11 cellular contexts compared by ENCODE assay signal in the genomic region with DNA sequence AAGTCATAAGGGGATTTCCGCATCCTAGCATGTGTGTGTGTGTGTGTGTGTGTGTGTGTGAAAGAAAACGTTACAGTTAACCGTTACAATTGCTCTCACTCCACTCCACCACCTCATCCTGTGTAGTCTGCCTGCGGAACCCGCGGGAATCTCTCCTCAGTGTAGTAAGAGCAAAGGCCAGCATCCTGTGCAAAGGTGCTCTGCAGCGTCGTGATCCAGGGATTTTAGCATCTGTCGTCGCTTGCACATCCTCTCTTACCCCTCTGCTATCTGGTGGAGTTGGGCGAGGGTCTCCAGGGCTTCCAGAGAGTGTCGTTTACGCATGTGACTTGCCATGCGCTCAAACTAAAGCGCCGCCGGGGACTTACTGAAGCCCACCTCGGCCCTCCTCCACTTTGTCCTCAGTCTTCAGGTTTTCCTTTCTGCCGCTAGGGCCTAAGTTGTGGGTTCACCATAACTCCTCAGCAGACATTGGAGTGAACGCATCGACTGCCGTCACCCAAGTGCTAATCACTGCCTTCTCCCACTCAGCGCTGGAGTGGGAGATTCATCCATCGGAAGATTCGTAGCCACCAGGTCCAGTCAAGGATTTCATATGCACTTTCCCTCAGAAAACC. TPM values are rescaled to one million over a fixed set of nuclear protein-coding genes. Genes with fewer than 3 reads are reported as not detected.
A peak's percentile ranks its signal among the peaks of the same experiment; 100 is the strongest.
DNase-seq lines count a peak whose midpoint lies in the region; ATAC-seq, FAIRE-seq and TF ChIP-seq lines count a peak whose summit lies in the region.
"Had no signal": no experiment of that assay in that cellular context is flagged by ENCODE, and none has a peak within 500 bp of the region (broad histone marks: within the 10 kb centered on the region; RNA-seq: fewer than 3 reads in every experiment).

No MANE protein-coding gene starts in this region.

- peak overlapping the region in 2 of 7 donors; percentile 4 to 47 for H3K27ac Mint-ChIP-seq in CD14-positive monocyte
- peak overlapping the region; percentile 33 for H3K27ac Mint-ChIP-seq in memory B cell
- H3K27ac Mint-ChIP-seq in stimulated activated memory B cell treated with anti-CD40 and anti-IgM and Interleukin-4, amounts not matched to agents 10 μg/mL and 1 μg/mL and 100 μg/mL, for 72 hours, result no peak overlapping the region

- intact Hi-C loops in CD14-positive monocyte (cut with micrococcal nuclease) (loop anchor here (5.0 kb wide), 2 partner anchors 38 to 193 kb away; no protein-coding TSS in a partner anchor), GM12878 (cut with micrococcal nuclease; ENCODE audit: unreplicated experiment) (loop anchor here (5.0 kb wide), 1 partner anchor 173 kb away; no protein-coding TSS in a partner anchor), kidney (cut with DNase I) (no loop called here)

- POLR2A ChIA-PET in GM12878 (lab: Charles Lee), result no interaction called here

- FAIRE-seq in GM12878 (lab: Jason Lieb, UNC), result peak; percentile 56
- FAIRE-seq in kidney (lab: Jason Lieb, UNC), result no peak
- FAIRE-seq: D721Med had no signal

- peaks cover 95% of the 10 kb centered on the region for H3K27me3 ChIP-seq in HUES64 (ENCODE audit: insufficient read depth, low read length)
- peaks cover 0 to 2% of the 10 kb centered on the region in 2 experiments; a peak in 1 of 4 replicates for H3K27me3 ChIP-seq in GM12878 (replicated peaks in 1 of 2; ENCODE audit: control insufficient read depth in 2 of 2, insufficient read depth in 2 of 2, low read length in 1 of 2)

- H3K4me1 Mint-ChIP-seq in CD14-positive monocyte (peaks cover 36% of the 10 kb centered on the region), memory B cell (peaks cover 21% of the 10 kb centered on the region)
- H3K4me1 Mint-ChIP-seq in stimulated activated memory B cell treated with anti-CD40 and anti-IgM and Interleukin-4, amounts not matched to agents 10 μg/mL and 1 μg/mL and 100 μg/mL, for 72 hours, result peaks cover 30% of the 10 kb centered on the region

- 3% methylated on average over 23 of the region's 25 CpGs for WGBS in HUES64
- 72% methylated on average over 25 of the region's 25 CpGs for WGBS in GM12878 (ENCODE audit: insufficient coverage, insufficient replicate concordance, low lambda C conversion rate, missing lambda C conversion rate)

- SMC1A ChIA-PET in GM12878 (lab: Charles Lee; ENCODE audit: uncharacterized antibody, unreplicated experiment), result no interaction called here

- H3K9me3 Mint-ChIP-seq in CD14-positive monocyte (peaks cover 0 to 19% (median 8%) of the 10 kb centered on the region in 7 donors), memory B cell (no peaks in the 10 kb centered on the region)
- no peaks in the 10 kb centered on the region for H3K9me3 Mint-ChIP-seq in stimulated activated memory B cell treated with anti-CD40 and anti-IgM and Interleukin-4, amounts not matched to agents 10 μg/mL and 1 μg/mL and 100 μg/mL, for 72 hours

- TF ChIP-seq POLR2A in GM12878 (IDR thresholded peaks at IDR 0.05; ENCODE audit: low read depth, low read length), result no peak

- H3K4me1 ChIP-seq in HUES64 (ENCODE audit: insufficient read depth, low read length) (peaks cover 13% of the 10 kb centered on the region; the same call in 1 of the 2 replicates), GM12878 (ENCODE audit: control insufficient read depth, insufficient read depth, low read length) (peaks cover 12% of the 10 kb centered on the region), kidney (ENCODE audit: control insufficient read depth in 1 of 2, insufficient read depth in 1 of 2, low read depth in 1 of 2, low read length in 2 of 2) (peaks cover 0 to 5% of the 10 kb centered on the region in 2 donors)
- H3K4me1 ChIP-seq: colonic mucosa had no signal

- H3K79me2 ChIP-seq in GM12878 (ENCODE audit: control insufficient read depth, insufficient read depth, low read length), result no peaks in the 10 kb centered on the region

- H3K9me3 ChIP-seq in HUES64 (ENCODE audit: insufficient read depth, low read depth, low read length) (no peaks in the 10 kb centered on the region), GM12878 (replicated peaks; ENCODE audit: control insufficient read depth, insufficient read depth, low read length) (no peaks in the 10 kb centered on the region), kidney (ENCODE audit: control insufficient read depth in 1 of 2, low read length in 2 of 2) (no peaks in the 10 kb centered on the region)
- H3K9me3 ChIP-seq: colonic mucosa, transverse colon had no signal

- H3K9ac ChIP-seq in HUES64 (ENCODE audit: low read depth, low read length), result no peak overlapping the region
- H3K9ac ChIP-seq in GM12878 (ENCODE audit: control insufficient read depth, insufficient read depth, low read length), result no peak overlapping the region
- H3K9ac ChIP-seq in kidney (ENCODE audit: low read length in 2 of 2), result no peak overlapping the region

- H3K36me3 ChIP-seq in HUES64 (ENCODE audit: insufficient read depth, low read length), result no peaks in the 10 kb centered on the region
- H3K36me3 ChIP-seq in GM12878 (ENCODE audit: control insufficient read depth in 2 of 2, insufficient read depth in 2 of 2, low read length in 1 of 2), result no peaks in the 10 kb centered on the region
- H3K36me3 ChIP-seq in kidney (ENCODE audit: control insufficient read depth in 1 of 2, insufficient read depth in 2 of 2, low read length in 2 of 2), result no peaks in the 10 kb centered on the region
- H3K36me3 ChIP-seq: colonic mucosa had no signal

- H3K27ac ChIP-seq in HUES64 (ENCODE audit: low read depth, low read length) (no peak overlapping the region), GM12878 (ENCODE audit: control insufficient read depth, insufficient read depth) (no peak overlapping the region), kidney (ENCODE audit: low read depth in 2 of 2, low read length in 2 of 2) (no peak overlapping the region)
- H3K27ac ChIP-seq: colonic mucosa, transverse colon had no signal

- RAD21 ChIA-PET in GM12878 (lab: Charles Lee; ENCODE audit: unreplicated experiment), result no interaction called here

- CTCF ChIA-PET in GM12878 (lab: Yijun Ruan, JAX), result no interaction called here

- DNase-seq in CD14-positive monocyte (ENCODE audit: low spot score), result no peak
- DNase-seq in GM12878 (ENCODE audit: low read depth, low spot score), result no peak
- peak in 1 of 2 donors; percentile 18 for DNase-seq in memory B cell (ENCODE audit: low spot score in 2 of 2)
- DNase-seq in kidney, result no peak
- DNase-seq in NOMO-1 (lab: John Stamatoyannopoulos, UW; ENCODE audit: unreplicated experiment in 2 of 2), result no peak
- DNase-seq: colonic mucosa, transverse colon had no signal

- no peak overlapping the region for H2AFZ ChIP-seq in GM12878 (ENCODE audit: control insufficient read depth, low read depth, low read length)

- ATAC-seq in GM12878, result no peak
- ATAC-seq in memory B cell (ENCODE audit: low read depth), result no peak
- ATAC-seq in HG03342 (IDR thresholded peaks at IDR 0.05; ENCODE audit: unreplicated experiment), result no peak
- ATAC-seq in stimulated activated memory B cell treated with anti-CD40 and anti-IgM and Interleukin-4, amounts not matched to agents 10 μg/mL and 1 μg/mL and 100 μg/mL, for 72 hours, result no peak

- no TSS peak for BruUV-seq in GM12878 (replicated peaks; lab: Mats Ljungman, UMichigan)

- peak overlapping the region; percentile 24 to 83 for H3K4me3 Mint-ChIP-seq in CD14-positive monocyte
- no peak overlapping the region for H3K4me3 Mint-ChIP-seq in memory B cell
- no peak overlapping the region for H3K4me3 Mint-ChIP-seq in stimulated activated memory B cell treated with anti-CD40 and anti-IgM and Interleukin-4, amounts not matched to agents 10 μg/mL and 1 μg/mL and 100 μg/mL, for 72 hours

- no peak for TF ChIP-seq RAD21 in GM12878 (IDR thresholded peaks at IDR 0.05; ENCODE audit: insufficient read depth, low read depth, low read length)

- H3K27me3 Mint-ChIP-seq in CD14-positive monocyte (ENCODE audit: low read depth in 3 of 3) (peaks cover 66 to 91% (median 69%) of the 10 kb centered on the region in 3 donors), memory B cell (peaks cover 12% of the 10 kb centered on the region)
- peaks cover 38% of the 10 kb centered on the region for H3K27me3 Mint-ChIP-seq in stimulated activated memory B cell treated with anti-CD40 and anti-IgM and Interleukin-4, amounts not matched to agents 10 μg/mL and 1 μg/mL and 100 μg/mL, for 72 hours

- H3K36me3 Mint-ChIP-seq in CD14-positive monocyte (peaks cover 24 to 25% of the 10 kb centered on the region in 2 donors), memory B cell (no peaks in the 10 kb centered on the region)
- H3K36me3 Mint-ChIP-seq in stimulated activated memory B cell treated with anti-CD40 and anti-IgM and Interleukin-4, amounts not matched to agents 10 μg/mL and 1 μg/mL and 100 μg/mL, for 72 hours, result no peaks in the 10 kb centered on the region

- no peak overlapping the region for H3K4me2 ChIP-seq in GM12878 (ENCODE audit: control insufficient read depth, insufficient read depth)

- no peak for TF ChIP-seq EP300 in GM12878 (IDR thresholded peaks at IDR 0.05; ENCODE audit: borderline replicate concordance in 1 of 2, control insufficient read depth in 1 of 2, low read depth in 2 of 2, low read length in 2 of 2)

- H4K20me1 ChIP-seq in GM12878 (ENCODE audit: control insufficient read depth, insufficient read depth), result no peaks in the 10 kb centered on the region

- in situ Hi-C loops in GM12878 (cut with MboI), result loop anchor here (5.0 kb wide), 1 partner anchor 188 kb away; no protein-coding TSS in a partner anchor

- TF ChIP-seq CTCF in CD14-positive monocyte (IDR thresholded peaks at IDR 0.05) (no peak), GM12878 (IDR thresholded peaks at IDR 0.05 in 2 of 3, conservative IDR thresholded peaks at IDR 0.05 in 1 of 3; ENCODE audit: control insufficient read depth in 2 of 3, extremely low read depth in 1 of 3, insufficient read depth in 1 of 3, low read depth in 3 of 3, low read length in 3 of 3) (no peak), kidney (IDR thresholded peaks at IDR 0.05; ENCODE audit: borderline replicate concordance, extremely low read depth, insufficient read depth) (no peak)

- H3K4me3 ChIP-seq in HUES64 (ENCODE audit: low read length), result peak overlapping the region; percentile 35
- no peak overlapping the region; the same call in 1 of the 2 replicates for H3K4me3 ChIP-seq in GM12878
- H3K4me3 ChIP-seq in kidney (ENCODE audit: low read length in 2 of 2), result no peak overlapping the region
- H3K4me3 ChIP-seq: colonic mucosa had no signal

RNA-seq across cellular contexts. Expression of a gene that starts 3.9 kb away (rescaled TPM):
- polyA plus RNA-seq in CD14-positive monocyte, result 1 to 10 TPM; 1.2 to 2.7 TPM
- polyA plus RNA-seq in HUES64 (2013, experiment 1 of 2), result 0.40 TPM
- polyA plus RNA-seq in HUES64 (2013, experiment 2 of 2), result 0.51 TPM
- not detected in 2 replicates for total RNA-seq in GM12878 (2013; cell fraction: nucleolus; rRNA removed)
- 0.06 and 0.22 TPM in 2 replicates for total RNA-seq in GM12878 (2014; rRNA removed)
- total RNA-seq in GM12878 (2014; rRNA removed; fragmentation: Illumina TruSeq; extraction: Trizol), result 0.09 and 0.14 TPM in 2 replicates
- 0.15 and 0.19 TPM in 2 replicates for total RNA-seq in GM12878 (2021)
- polyA plus RNA-seq in GM12878 (2011; ENCODE audit: low read depth), result 0.08 TPM
- 0.03 TPM in 1 of 2 replicates, not detected in the other for polyA plus RNA-seq in GM12878 (2011; rRNA removed)
- polyA plus RNA-seq in GM12878 (2011; cell fraction: cytosol; rRNA removed), result 0.03 and 0.12 TPM in 2 replicates
- polyA plus RNA-seq in GM12878 (2011; cell fraction: nucleus; rRNA removed), result 0.07 and 0.19 TPM in 2 replicates
- 0.20 and 0.27 TPM in 2 replicates for polyA plus RNA-seq in GM12878 (2012)
- 0.03 and 0.06 TPM in 2 replicates for polyA plus RNA-seq in GM12878 (2014; fragmentation: Illumina TruSeq; extraction: Trizol)
- polyA plus RNA-seq in GM12878 (2014; fragmentation: Nextera tagmentation; extraction: Ambion mirVana), result under 1 TPM; 0.04 to 0.08 TPM
- 0.16 and 0.47 TPM in 2 replicates for polyA plus RNA-seq in GM12878 (2014; rRNA removed)
- under 1 TPM in 1 of 2 experiments, not detected in 1; 0.13 TPM for polyA plus RNA-seq in GM12878 (2016; fragmentation: Nextera tagmentation; extraction: Ambion mirVana)
- polyA minus RNA-seq in GM12878 (2011; rRNA and poly(A)+ RNA removed), result 0.07 TPM in 1 of 2 replicates, not detected in the other
- polyA minus RNA-seq in GM12878 (2011; cell fraction: cytosol; rRNA and poly(A)+ RNA removed), result not detected in 2 replicates
- not detected in 2 replicates for polyA minus RNA-seq in GM12878 (2011; cell fraction: nucleus; rRNA and poly(A)+ RNA removed)
- 1.8 TPM for total RNA-seq in kidney
- 0.30 TPM for polyA plus RNA-seq in kidney (ENCODE audit: insufficient read depth, low read depth, low replicate concordance)

RNA-seq across cellular contexts. Expression of a gene that starts 10.6 kb away (rescaled TPM):
- polyA plus RNA-seq in CD14-positive monocyte (under 1 TPM; 0.35 to 0.50 TPM), GM12878 (2011; rRNA removed) (1.5 and 1.9 TPM in 2 replicates), GM12878 (2014; fragmentation: Illumina TruSeq; extraction: Trizol) (0.38 and 0.69 TPM in 2 replicates), GM12878 (2014; fragmentation: Nextera tagmentation; extraction: Ambion mirVana) (under 1 TPM in 1 of 2 experiments, not detected in 1; 0.22 TPM), GM12878 (2014; rRNA removed) (2.1 and 2.2 TPM in 2 replicates), GM12878 (2016; fragmentation: Nextera tagmentation; extraction: Ambion mirVana) (under 1 TPM; 0.66 to 0.88 TPM), kidney (ENCODE audit: insufficient read depth, low read depth, low replicate concordance) (not detected)
- not detected for polyA plus RNA-seq in HUES64 (2013, experiment 1 of 2)
- polyA plus RNA-seq in HUES64 (2013, experiment 2 of 2), result not detected
- 2.9 and 3.3 TPM in 2 replicates for total RNA-seq in GM12878 (2013; cell fraction: nucleolus; rRNA removed)
- total RNA-seq in GM12878 (2014; rRNA removed) (1.0 and 2.0 TPM in 2 replicates), GM12878 (2014; rRNA removed; fragmentation: Illumina TruSeq; extraction: Trizol) (1.5 and 1.7 TPM in 2 replicates), GM12878 (2021) (0.98 and 1.3 TPM in 2 replicates), kidney (0.82 TPM)
- polyA plus RNA-seq in GM12878 (2011; ENCODE audit: low read depth), result 0.49 TPM
- 0.55 and 0.94 TPM in 2 replicates for polyA plus RNA-seq in GM12878 (2011; cell fraction: cytosol; rRNA removed)
- 3.2 and 3.3 TPM in 2 replicates for polyA plus RNA-seq in GM12878 (2011; cell fraction: nucleus; rRNA removed)
- 0.54 and 0.67 TPM in 2 replicates for polyA plus RNA-seq in GM12878 (2012)
- polyA minus RNA-seq in GM12878 (2011; rRNA and poly(A)+ RNA removed), result 1.8 and 2.3 TPM in 2 replicates
- polyA minus RNA-seq in GM12878 (2011; cell fraction: cytosol; rRNA and poly(A)+ RNA removed), result 0.73 TPM in 1 of 2 replicates, not detected in the other
- polyA minus RNA-seq in GM12878 (2011; cell fraction: nucleus; rRNA and poly(A)+ RNA removed), result 3.9 and 7.8 TPM in 2 replicates

RNA-seq across cellular contexts. Expression of a gene that starts 11.0 kb away (rescaled TPM):
- polyA plus RNA-seq in CD14-positive monocyte, result 1 to 10 TPM in 1 of 2 donors, under 1 TPM in 1; 0.86 to 1.1 TPM
- polyA plus RNA-seq in HUES64 (2013, experiment 1 of 2), result 0.35 TPM
- not detected for polyA plus RNA-seq in HUES64 (2013, experiment 2 of 2)
- 4.5 and 7.0 TPM in 2 replicates for total RNA-seq in GM12878 (2013; cell fraction: nucleolus; rRNA removed)
- 29.0 and 34.5 TPM in 2 replicates for total RNA-seq in GM12878 (2014; rRNA removed)
- 5.6 and 6.1 TPM in 2 replicates for total RNA-seq in GM12878 (2014; rRNA removed; fragmentation: Illumina TruSeq; extraction: Trizol)
- total RNA-seq in GM12878 (2021), result 28.0 and 30.6 TPM in 2 replicates
- 3.2 TPM for polyA plus RNA-seq in GM12878 (2011; ENCODE audit: low read depth)
- 5.3 and 6.3 TPM in 2 replicates for polyA plus RNA-seq in GM12878 (2011; rRNA removed)
- polyA plus RNA-seq in GM12878 (2011; cell fraction: cytosol; rRNA removed), result 10.1 and 22.5 TPM in 2 replicates
- polyA plus RNA-seq in GM12878 (2011; cell fraction: nucleus; rRNA removed), result 13.3 and 21.0 TPM in 2 replicates
- polyA plus RNA-seq in GM12878 (2012), result 20.0 and 21.9 TPM in 2 replicates
- 3.9 and 8.8 TPM in 2 replicates for polyA plus RNA-seq in GM12878 (2014; fragmentation: Illumina TruSeq; extraction: Trizol)
- 1 to 10 TPM in 1 of 2 experiments, under 1 TPM in 1; 0.84 to 2.3 TPM for polyA plus RNA-seq in GM12878 (2014; fragmentation: Nextera tagmentation; extraction: Ambion mirVana)
- 40.1 and 48.7 TPM in 2 replicates for polyA plus RNA-seq in GM12878 (2014; rRNA removed)
- polyA plus RNA-seq in GM12878 (2016; fragmentation: Nextera tagmentation; extraction: Ambion mirVana), result 10 to 100 TPM; 32.1 to 41.2 TPM
- polyA minus RNA-seq in GM12878 (2011; rRNA and poly(A)+ RNA removed), result 2.9 and 3.0 TPM in 2 replicates
- polyA minus RNA-seq in GM12878 (2011; cell fraction: cytosol; rRNA and poly(A)+ RNA removed), result 5.7 and 6.1 TPM in 2 replicates
- polyA minus RNA-seq in GM12878 (2011; cell fraction: nucleus; rRNA and poly(A)+ RNA removed), result 4.4 and 11.1 TPM in 2 replicates
- 4.1 TPM for total RNA-seq in kidney
- not detected for polyA plus RNA-seq in kidney (ENCODE audit: insufficient read depth, low read depth, low replicate concordance)

Comparison
In these comparisons a context has a peak if more than half of its experiments do, and no peak if none do; other contexts are left out.
1. H3K4me3 Mint-ChIP-seq: peak in CD14-positive monocyte (2 of 2); none in memory B cell (single experiment) and stimulated activated memory B cell treated with anti-CD40 and anti-IgM and Interleukin-4, amounts not matched to agents 10 μg/mL and 1 μg/mL and 100 μg/mL, for 72 hours (single experiment).